In the genomic region with DNA sequence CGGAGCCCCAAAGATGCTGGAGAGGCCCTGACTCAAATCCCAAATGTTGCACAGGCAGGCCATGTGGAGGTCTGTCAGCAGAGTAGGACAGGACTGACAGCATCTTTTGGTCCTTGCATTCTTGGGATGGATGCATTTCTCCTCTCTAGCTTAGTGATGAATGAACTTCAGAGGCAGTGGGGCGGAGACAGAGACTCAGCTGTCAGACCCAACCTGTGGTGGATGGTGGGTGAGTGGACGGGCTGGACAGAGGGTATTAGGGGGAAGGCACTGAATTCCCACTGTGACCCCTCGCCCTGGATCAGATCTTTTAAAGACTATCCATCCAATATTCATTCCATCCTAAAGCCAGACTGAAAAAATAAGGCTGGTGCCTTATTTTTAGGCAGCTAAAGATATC, we compare ENCODE assay signal across 11 cellular contexts. TPM values are rescaled to one million over a fixed set of nuclear protein-coding genes. Genes with fewer than 3 reads are reported as not detected.
"Had no signal": no experiment of that assay in that cellular context is flagged by ENCODE, and none has a peak within 500 bp of the region (broad histone marks: within the 10 kb centered on the region; RNA-seq: fewer than 3 reads in every experiment).

No MANE protein-coding gene starts in this region.

- H3K4me1 ChIP-seq: HAP-1 had no signal

- ATAC-seq: GM23338, HCT116 had no signal

- DNase-seq: GM23248, GOT3, H7, H9, HCEC 1CT, HFFc6 had no signal

- H2AFZ ChIP-seq: GM23248, GM23338 had no signal

- H3K9me3 ChIP-seq: HAP-1 had no signal

- H3K4me3 ChIP-seq: GM23248, GM23338, HAP-1 had no signal

- H3K27ac ChIP-seq: GM23248 had no signal

- H3K9me3 Mint-ChIP-seq: GM23338, H9, HFFc6 had no signal

- H3K4me1 Mint-ChIP-seq: GM23338 had no signal

- H3K4me3 Mint-ChIP-seq: GM23338, H9, HFFc6 had no signal

- H3K27ac Mint-ChIP-seq: GM23338, H9, HFFc6 had no signal

- H3K4me2 ChIP-seq: GM23338 had no signal

- H3K9ac ChIP-seq: GM23248 had no signal

- H3K36me3 ChIP-seq: HAP-1 had no signal

RNA-seq across cellular contexts. Expression of gene GJB6, which starts 39.3 kb away (rescaled TPM):
- total RNA-seq: GM23248, GM23338, H1, H4, H7, H9, HFFc6 had no signal
- polyA plus RNA-seq: GM23248, GM23338, H1 had no signal
